Comparison of ENCODE assay signal across 8 cellular contexts in genomic region chr7:55964802-55965470, GRCh38. TPM values are rescaled to one million over a fixed set of nuclear protein-coding genes. Genes with fewer than 3 reads are reported as not detected.
DNase-seq lines count a peak whose midpoint lies in the region; ATAC-seq and TF ChIP-seq lines count a peak whose summit lies in the region.

No MANE protein-coding gene starts in this region.

- H3K4me3 Mint-ChIP-seq in dendritic cell treated with granulocyte-macrophage colony-stimulating factor and Interleukin-4, amounts not matched to agents 40 ng/mL and 50 ng/mL, for 4 days = peak overlapping the region; percentile 93

- H3K9me3 Mint-ChIP-seq in dendritic cell treated with granulocyte-macrophage colony-stimulating factor and Interleukin-4, amounts not matched to agents 40 ng/mL and 50 ng/mL, for 4 days = no peaks in the 10 kb centered on the region

- peaks cover 40% of the 10 kb centered on the region for H3K36me3 Mint-ChIP-seq in dendritic cell treated with granulocyte-macrophage colony-stimulating factor and Interleukin-4, amounts not matched to agents 40 ng/mL and 50 ng/mL, for 4 days (ENCODE audit: low read depth)

- peaks cover 14% of the 10 kb centered on the region for H3K27me3 Mint-ChIP-seq in dendritic cell treated with granulocyte-macrophage colony-stimulating factor and Interleukin-4, amounts not matched to agents 40 ng/mL and 50 ng/mL, for 4 days

- intact Hi-C loops in dendritic cell treated with granulocyte-macrophage colony-stimulating factor and Interleukin-4, amounts not matched to agents 40 ng/mL and 50 ng/mL, for 4 days (cut with micrococcal nuclease) = loop anchor here (1.0 to 5.0 kb wide), 4 partner anchors 14 to 324 kb away; partner anchors contain the start of genes MRPS17 and ZNF713
- intact Hi-C loops in right lobe of liver (cut with DNase I) = no loop called here

- H3K9me3 ChIP-seq in right lobe of liver = no peaks in the 10 kb centered on the region

- peaks cover 0 to 27% (median 3%) of the 10 kb centered on the region in 4 donors for H3K4me1 ChIP-seq in right lobe of liver

- ATAC-seq in right lobe of liver = peak; percentile 93 to 98 (median 95)

- peak; percentile 49 for DNase-seq in DMS79 treated with DMSO at 0.1 percent for 48 hours (lab: John Stamatoyannopoulos, UW)
- no peak for DNase-seq in DMS79 (lab: John Stamatoyannopoulos, UW)
- DNase-seq in HCEC 1CT = peak; percentile 57
- peak; percentile 65 for DNase-seq in M059J (ENCODE audit: low read depth)
- peak; percentile 94 to 95 (median 95) for DNase-seq in right lobe of liver
- DNase-seq in stimulated activated CD4-positive, alpha-beta T cell treated with anti-CD3 and anti-CD28 coated beads, Interleukin-4, amount 100 ng/mL, for 24 hours = peak; percentile 31

- H3K27ac ChIP-seq in VCaP = peak overlapping the region; percentile 96
- peak overlapping the region; percentile 82 to 90 (median 88) for H3K27ac ChIP-seq in right lobe of liver

- TF ChIP-seq POLR2A in right lobe of liver (IDR thresholded peaks at IDR 0.05) = peak; percentile 85

- H3K4me1 Mint-ChIP-seq in dendritic cell treated with granulocyte-macrophage colony-stimulating factor and Interleukin-4, amounts not matched to agents 40 ng/mL and 50 ng/mL, for 4 days (ENCODE audit: low read depth) = peaks cover 39% of the 10 kb centered on the region

- no peaks in the 10 kb centered on the region for H3K36me3 ChIP-seq in right lobe of liver

- WGBS in right lobe of liver (ENCODE audit: insufficient coverage, low coverage, low lambda C conversion rate, missing lambda C conversion rate) = 3% methylated on average over 10 of the region's 49 CpGs

- peak overlapping the region; percentile 95 for H3K27ac Mint-ChIP-seq in dendritic cell treated with granulocyte-macrophage colony-stimulating factor and Interleukin-4, amounts not matched to agents 40 ng/mL and 50 ng/mL, for 4 days

- peak overlapping the region; percentile 48 to 74 (median 70) for H3K4me3 ChIP-seq in right lobe of liver

- no peak for TF ChIP-seq CTCF in VCaP (conservative IDR thresholded peaks at IDR 0.05)
- no peak for TF ChIP-seq CTCF in right lobe of liver (IDR thresholded peaks at IDR 0.05)

- no peaks in the 10 kb centered on the region for H3K27me3 ChIP-seq in right lobe of liver

RNA-seq across cellular contexts. Expression of gene NIPSNAP2, which starts 0.6 kb away (rescaled TPM):
- 56.7 and 65.8 TPM in 2 replicates for total RNA-seq in M059J (2014; rRNA removed; shearing (Covaris generic))
- 10 to 100 TPM in 3 of 6 experiments, 1 to 10 TPM in 3; 7.0 to 15.9 (median 10.3) TPM for total RNA-seq in right lobe of liver

RNA-seq across cellular contexts. Expression of gene MRPS17, which starts 13.3 kb away (rescaled TPM):
- 15.9 and 20.3 TPM in 2 replicates for total RNA-seq in M059J (2014; rRNA removed; shearing (Covaris generic))
- total RNA-seq in right lobe of liver = 10 to 100 TPM in 2 of 6 experiments, 1 to 10 TPM in 4; 8.1 to 21.7 (median 9.8) TPM
